23 cellular contexts compared by ENCODE assay signal in the genomic region with DNA sequence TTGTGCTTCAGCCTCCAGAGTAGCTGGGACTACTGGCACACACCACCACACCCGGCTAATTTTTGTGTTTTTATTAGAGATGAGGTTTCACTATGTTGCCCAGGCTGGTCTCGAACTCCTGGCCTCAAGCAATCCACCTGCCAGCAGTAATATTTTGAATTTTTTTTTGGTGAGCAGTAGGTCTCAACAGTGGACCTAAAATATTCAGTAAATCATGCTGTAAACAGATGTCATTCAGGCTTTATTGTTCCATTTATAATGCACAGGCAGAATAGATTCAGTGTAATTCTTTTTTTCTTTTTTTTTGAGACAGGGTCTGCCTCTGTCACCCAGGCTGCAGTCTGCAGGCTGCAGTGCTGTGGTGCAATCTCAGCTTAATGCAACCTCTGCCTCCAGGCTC.
"Had no signal": no experiment of that assay in that cellular context is flagged by ENCODE, and none has a peak within 500 bp of the region (broad histone marks: within the 10 kb centered on the region; RNA-seq: fewer than 3 reads in every experiment).

No MANE protein-coding gene starts in this region.

- H2AFZ ChIP-seq: hepatocyte, neural progenitor cell had no signal

- H3K4me2 ChIP-seq: hepatocyte, neural progenitor cell, smooth muscle cell had no signal

- H3K27ac ChIP-seq: foreskin keratinocyte, hepatocyte, left ventricle myocardium inferior, lower lobe of right lung, neural progenitor cell, pancreas, suprapubic skin, thyroid gland had no signal

- H3K9me3 ChIP-seq: pancreas, thyroid gland had no signal

- H3K27me3 ChIP-seq: foreskin keratinocyte, hepatocyte, neural progenitor cell, pancreas, suprapubic skin, thyroid gland had no signal

- DNase-seq: effector CD4-positive, alpha-beta T cell; endodermal cell; erythroblast; foreskin keratinocyte; kidney; left cardiac atrium; left ventricle myocardium inferior; lower lobe of right lung; mesenchymal stem cell; midbrain; occipital lobe; pancreas; right cardiac atrium; stimulated activated CD4-positive, alpha-beta T cell treated with anti-CD3 and anti-CD28 coated beads, Interleukin-2, amount 100 ng/mL, for 48 hours; stimulated activated naive CD8-positive, alpha-beta T cell treated with anti-CD3 and anti-CD28 coated beads, Interleukin-15, Interleukin-2, amounts not matched to agents 100 U/mL and 50 U/mL, for 24 hours; thyroid gland had no signal

- FAIRE-seq: endothelial cell of umbilical vein, kidney, pancreas, urothelium cell line had no signal

- H3K9ac ChIP-seq: neural progenitor cell had no signal

- H3K4me3 ChIP-seq: hepatocyte, left ventricle myocardium inferior, lower lobe of right lung, neural progenitor cell, pancreas, smooth muscle cell, suprapubic skin, thyroid gland had no signal

- H3K36me3 ChIP-seq: neural progenitor cell, pancreas, thyroid gland had no signal

- ATAC-seq: foreskin keratinocyte; left cardiac atrium; lower lobe of right lung; natural killer cell treated with Interleukin-12 subunit alpha and Interleukin-12 subunit beta and Interleukin-15 and Interleukin-18, amount 100 ng/mL, for 72 hours; pancreas; right cardiac atrium; stimulated activated naive CD8-positive, alpha-beta T cell treated with anti-CD3 and anti-CD28 coated beads, Interleukin-15, Interleukin-2, amounts not matched to agents 100 U/mL and 50 U/mL, for 24 hours had no signal
